In genomic region chr3:58167431-58168351, GRCh38 we compare ENCODE assay signal across 8 cellular contexts.
DNase-seq lines count a peak whose midpoint lies in the region; ATAC-seq and TF ChIP-seq lines count a peak whose summit lies in the region.

No MANE protein-coding gene starts in this region.

- DNase-seq in AG09309 (ENCODE audit: low read depth): no peak
- peak; percentile 33 to 42 for DNase-seq in activated CD4-positive, alpha-beta T cell treated with anti-CD3 and anti-CD28 coated beads, Interleukin-2, amount 50 U/mL, for 4 hours
- DNase-seq in effector memory CD4-positive, alpha-beta T cell: peak in 2 of 3 donors; percentile 6 to 21
- DNase-seq in midbrain (lab: John Stamatoyannopoulos, UW): peak; percentile 52
- peak; percentile 38 to 39 for DNase-seq in stimulated activated CD8-positive, alpha-beta memory T cell treated with anti-CD3 and anti-CD28 coated beads, Interleukin-7, amount 100 ng/mL, for 48 hours (ENCODE audit: extremely low read depth in 1 of 2, low read depth in 1 of 2)
- no peak for DNase-seq in NCI-H2029 (lab: John Stamatoyannopoulos, UW)

- no peaks in the 10 kb centered on the region for H3K27me3 ChIP-seq in effector memory CD4-positive, alpha-beta T cell (replicated peaks; ENCODE audit: control insufficient read depth, insufficient read depth, low read length, poor library complexity, severe bottlenecking)

- no peaks in the 10 kb centered on the region for H3K4me1 ChIP-seq in effector memory CD4-positive, alpha-beta T cell (ENCODE audit: control insufficient read depth, insufficient read depth, low read length, poor library complexity, severe bottlenecking)

- TF ChIP-seq CTCF in AG09309 (IDR thresholded peaks at IDR 0.05; ENCODE audit: control insufficient read depth, insufficient read depth, low read depth, low read length, missing control alignments) (peak; percentile 94), LNCAP (IDR thresholded peaks at IDR 0.05) (peak; percentile 87)

- no peak overlapping the region for H3K27ac ChIP-seq in effector memory CD4-positive, alpha-beta T cell (ENCODE audit: insufficient read depth, low read length, poor library complexity, severe bottlenecking)

- H3K4me3 ChIP-seq in AG09309 (ENCODE audit: control insufficient read depth, low read depth, low read length): no peak overlapping the region
- H3K4me3 ChIP-seq in effector memory CD4-positive, alpha-beta T cell (ENCODE audit: insufficient read depth, low read depth, low read length, poor library complexity, severe bottlenecking): no peak overlapping the region

- ATAC-seq in GM18907 (IDR thresholded peaks at IDR 0.05; ENCODE audit: unreplicated experiment): peak; percentile 61

- H3K9me3 ChIP-seq in effector memory CD4-positive, alpha-beta T cell (ENCODE audit: control insufficient read depth, low read length): no peaks in the 10 kb centered on the region

- H3K36me3 ChIP-seq in effector memory CD4-positive, alpha-beta T cell (ENCODE audit: control insufficient read depth, insufficient read depth, low read length): peaks cover 7% of the 10 kb centered on the region

Comparison
In these comparisons a context has a peak if more than half of its experiments do, and no peak if none do; other contexts are left out.
1. DNase-seq: peak in activated CD4-positive, alpha-beta T cell treated with anti-CD3 and anti-CD28 coated beads, Interleukin-2, amount 50 U/mL, for 4 hours (2 of 2), effector memory CD4-positive, alpha-beta T cell (2 of 3), midbrain (single experiment) and stimulated activated CD8-positive, alpha-beta memory T cell treated with anti-CD3 and anti-CD28 coated beads, Interleukin-7, amount 100 ng/mL, for 48 hours (2 of 2); none in AG09309 (single experiment) and NCI-H2029 (single experiment).